11 cellular contexts compared by ENCODE assay signal in the genomic region with DNA sequence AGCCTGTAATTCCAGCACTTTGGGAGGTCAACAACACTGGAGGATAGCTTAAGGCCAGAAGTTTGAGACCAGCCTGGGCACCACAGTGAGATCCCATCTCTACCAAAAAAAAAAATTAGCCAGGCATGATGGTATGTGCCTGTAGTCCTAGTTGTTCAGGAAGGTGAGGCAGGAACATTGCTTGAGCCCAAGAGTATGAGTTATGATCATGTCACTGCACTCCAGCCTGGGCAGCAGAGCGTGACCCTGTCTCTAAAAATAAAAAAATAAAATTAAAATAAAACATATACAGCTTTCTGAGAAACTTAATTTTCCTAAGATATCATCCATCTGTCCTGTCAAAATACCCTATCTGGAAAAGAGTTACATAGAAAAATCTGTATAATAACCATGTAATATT. TPM values are rescaled to one million over a fixed set of nuclear protein-coding genes. Genes with fewer than 3 reads are reported as not detected.
"Had no signal": no experiment of that assay in that cellular context is flagged by ENCODE, and none has a peak within 500 bp of the region (broad histone marks: within the 10 kb centered on the region; RNA-seq: fewer than 3 reads in every experiment).

No MANE protein-coding gene starts in this region.

- H3K4me2 ChIP-seq: GM23338, KMS-11 had no signal

- H3K27me3 Mint-ChIP-seq: IgD-negative memory B cell had no signal

- H3K4me1 Mint-ChIP-seq: GM23338, H9 had no signal

- H3K4me3 ChIP-seq: GM23338 had no signal

- H3K9ac ChIP-seq: KMS-11 had no signal

- ATAC-seq: GM23338, HepG2 had no signal

- H3K4me3 Mint-ChIP-seq: GM23338, H9, HFFc6, IgD-negative memory B cell had no signal

- H3K27ac ChIP-seq: HL-60, KMS-11 had no signal

- H3K27ac Mint-ChIP-seq: GM23338, H9, HFFc6, IgD-negative memory B cell had no signal

- DNase-seq: H9, HCEC 1CT, HFFc6, KBM-7 had no signal

- H3K9me3 Mint-ChIP-seq: GM23338, H9, HFFc6, IgD-negative memory B cell had no signal

- FAIRE-seq: H1, H54, HepG2 had no signal

RNA-seq across cellular contexts. Expression of a gene that starts 38.9 kb away (rescaled TPM):
- polyA plus RNA-seq: HepG2 had no signal
